ENCODE assay signal across 31 cellular contexts in genomic region chr11:69887330-69887729, GRCh38.
"Had no signal": no experiment of that assay in that cellular context is flagged by ENCODE, and none has a peak within 500 bp of the region (broad histone marks: within the 10 kb centered on the region; RNA-seq: fewer than 3 reads in every experiment).

No MANE protein-coding gene starts in this region.

- DNase-seq: activated B cell treated with CpG ODN at 0.5 μM for 24 hours; activated CD4-positive, alpha-beta memory T cell treated with anti-CD3 and anti-CD28 coated beads for 36 hours; activated CD4-positive, alpha-beta T cell treated with anti-CD3 and anti-CD28 coated beads for 4 hours; activated CD4-positive, alpha-beta T cell treated with anti-CD3 and anti-CD28 coated beads, Interleukin-2, amount 10 ng/mL, durations not matched to agents 24 days and 14 days; activated CD4-positive, alpha-beta T cell treated with anti-CD3 and anti-CD28 coated beads, Interleukin-2, amount 50 U/mL, for 1 hour; activated CD4-positive, alpha-beta T cell treated with anti-CD3 and anti-CD28 coated beads, Interleukin-2, amount 50 U/mL, for 4 hours; activated CD4-positive, CD25-positive, alpha-beta regulatory T cell treated with anti-CD3 and anti-CD28 coated beads, Interleukin-2, amount 50 U/mL, for 72 hours; activated CD8-positive, alpha-beta memory T cell treated with anti-CD3 and anti-CD28 coated beads, Interleukin-2, amount 50 U/mL, for 4 hours; activated CD8-positive, alpha-beta T cell treated with anti-CD3 and anti-CD28 coated beads for 36 hours; activated effector memory CD4-positive, alpha-beta T cell treated with anti-CD3 and anti-CD28 coated beads, Interleukin-2, amount 50 U/mL, for 16 hours; activated gamma-delta T cell treated with Interleukin-2 at 50 U/mL for 16 hours; activated naive CD4-positive, alpha-beta T cell; activated naive CD4-positive, alpha-beta T cell treated with anti-CD3 and anti-CD28 coated beads for 36 hours; activated naive CD4-positive, alpha-beta T cell treated with anti-CD3 and anti-CD28 coated beads, Interleukin-2, amount 50 U/mL, for 16 hours; activated naive CD8-positive, alpha-beta T cell treated with anti-CD3 and anti-CD28 coated beads for 36 hours; activated T-cell treated with anti-CD3 and anti-CD28 coated beads for 4 hours; activated T-cell treated with anti-CD3 and anti-CD28 coated beads, Interleukin-2, amount 50 U/mL, for 1 hour; activated T-cell treated with anti-CD3 and anti-CD28 coated beads, Interleukin-2, amount 50 U/mL, for 4 hours; activated T-cell treated with anti-CD3 and anti-CD28 coated beads, Interleukin-2, amount 50 U/mL, for 72 hours; adrenal gland; amniotic stem cell; body of pancreas; brain microvascular endothelial cell; central memory CD4-positive, alpha-beta T cell; T-helper 1 cell; T-helper 2 cell; T-helper 9 cell had no signal

- H3K9me3 ChIP-seq: adrenal gland, body of pancreas, breast epithelium had no signal

- H3K4me3 ChIP-seq: adrenal gland, body of pancreas, breast epithelium had no signal

- ATAC-seq: activated CD8-positive, alpha-beta T cell treated with anti-CD3 and anti-CD28 coated beads for 36 hours; activated naive CD4-positive, alpha-beta T cell treated with anti-CD3 and anti-CD28 coated beads, Interleukin-2, amount 50 U/mL, for 72 hours; activated T-cell treated with anti-CD3 and anti-CD28 coated beads, Interleukin-2, amount 50 U/mL, for 4 hours; activated T-cell treated with anti-CD3 and anti-CD28 coated beads, Interleukin-2, amount 50 U/mL, for 72 hours; activated T-helper 17 cell treated with anti-CD3 and anti-CD28 coated beads, Interleukin-2, amount 50 U/mL, for 72 hours; body of pancreas had no signal

- H3K4me1 ChIP-seq: body of pancreas, breast epithelium had no signal

- H3K27ac ChIP-seq: adrenal gland, body of pancreas, brain microvascular endothelial cell, breast epithelium, VCaP had no signal

- H3K27me3 ChIP-seq: adrenal gland, body of pancreas, breast epithelium had no signal

- H3K36me3 ChIP-seq: adrenal gland, brain microvascular endothelial cell, breast epithelium had no signal
